Comparison of ENCODE assay signal across 9 cellular contexts in genomic region chr17:64025732-64026294, GRCh38. TPM values are rescaled to one million over a fixed set of nuclear protein-coding genes. Genes with fewer than 3 reads are reported as not detected.
DNase-seq lines count a peak whose midpoint lies in the region; ATAC-seq, FAIRE-seq and TF ChIP-seq lines count a peak whose summit lies in the region.
"Had no signal": no experiment of that assay in that cellular context is flagged by ENCODE, and none has a peak within 500 bp of the region (broad histone marks: within the 10 kb centered on the region; RNA-seq: fewer than 3 reads in every experiment).

No MANE protein-coding gene starts in this region.

- no peak for TF ChIP-seq POLR2A in adrenal gland (IDR thresholded peaks at IDR 0.05)

- peak; percentile 78 for ATAC-seq in HG02610 (IDR thresholded peaks at IDR 0.05; ENCODE audit: unreplicated experiment)

- no peaks in the 10 kb centered on the region for H3K79me2 ChIP-seq in DOHH2 (ENCODE audit: control insufficient read depth, low read length)

- peaks cover 35% of the 10 kb centered on the region for H3K4me1 ChIP-seq in DOHH2 (ENCODE audit: control insufficient read depth, low read length)
- peaks cover 0 to 10% of the 10 kb centered on the region in 2 donors for H3K4me1 ChIP-seq in adrenal gland (replicated peaks in 1 of 2)
- H3K4me1 ChIP-seq in small intestine (ENCODE audit: control insufficient read depth in 2 of 2, insufficient read depth in 1 of 2, low read depth in 1 of 2, low read length in 1 of 2) = peaks cover 0 to 5% of the 10 kb centered on the region in 2 donors

- DNase-seq in NCI-H1930 (lab: John Stamatoyannopoulos, UW) (peak; percentile 57 to 72), T-helper 2 cell (peak; percentile 78 to 97 (median 94)), adrenal gland (peak; percentile 76 to 88 (median 87)), iPS DF 19.7 (ENCODE audit: low read depth, low spot score) (peak; percentile 54), small intestine (peak; percentile 84), NCI-H128 (lab: John Stamatoyannopoulos, UW; ENCODE audit: unreplicated experiment) (no peak)

- H3K9me2 ChIP-seq in DOHH2 (replicated peaks; ENCODE audit: control insufficient read depth, low read length) = no peaks in the 10 kb centered on the region

- H3K36me3 ChIP-seq in DOHH2 (ENCODE audit: control insufficient read depth, low read length) (no peaks in the 10 kb centered on the region), adrenal gland (replicated peaks in 1 of 2) (no peaks in the 10 kb centered on the region), small intestine (ENCODE audit: control insufficient read depth in 2 of 2, insufficient read depth in 2 of 2, low read length in 2 of 2) (no peaks in the 10 kb centered on the region)

- intact Hi-C loops in adrenal gland (cut with DNase I) = loop anchor here (2.0 to 10.0 kb wide), 3 partner anchors 106 to 111 kb away; partner anchors contain the start of genes GH1 (in 2 of the 2), CSHL1 (in 1 of the 2) and ERN1 (in 1 of the 2)

- WGBS in adrenal gland, 4 donors = 3 to 6% (median 4%) methylated on average over 10 to 21 of the region's 21 CpGs
- 1 to 2% (median 1%) methylated on average over 21 of the region's 21 CpGs for WGBS in small intestine, 3 donors

- FAIRE-seq in small intestine (lab: Jason Lieb, UNC) = no peak

- H3F3A ChIP-seq in DOHH2 (ENCODE audit: control insufficient read depth, insufficient read depth) = peaks cover 7% of the 10 kb centered on the region; the same call in 1 of the 2 replicates

- TF ChIP-seq CTCF in DOHH2 (IDR thresholded peaks at IDR 0.05; ENCODE audit: low read depth, low read length, poor library complexity, severe bottlenecking) = peak; percentile 99
- peak; percentile 88 to 97 (median 93) for TF ChIP-seq CTCF in adrenal gland (IDR thresholded peaks at IDR 0.05)

- H3K9me3 ChIP-seq in DOHH2 (ENCODE audit: control insufficient read depth, insufficient read depth, low read length) = no peaks in the 10 kb centered on the region
- H3K9me3 ChIP-seq in adrenal gland (replicated peaks in 1 of 3) = no peaks in the 10 kb centered on the region
- H3K9me3 ChIP-seq in small intestine (ENCODE audit: control insufficient read depth, low read depth) = no peaks in the 10 kb centered on the region

- H3K4me3 ChIP-seq in DOHH2 (ENCODE audit: low read length) (peak overlapping the region; percentile 26; the same call in 1 of the 2 replicates), adrenal gland (peak overlapping the region in 1 of 4 donors; percentile 35), small intestine (ENCODE audit: low read depth in 1 of 2, low read length in 2 of 2) (no peak overlapping the region)

- H3K4me2 ChIP-seq in DOHH2 (ENCODE audit: low read length) = peak overlapping the region; percentile 52

- H4K20me1 ChIP-seq in DOHH2 (ENCODE audit: control insufficient read depth, insufficient read depth, low read depth, low read length) = no peaks in the 10 kb centered on the region

- H3K27ac ChIP-seq in DOHH2 (ENCODE audit: low read depth, low read length) (no peak overlapping the region), adrenal gland (peak overlapping the region in 3 of 5 donors; percentile 28 to 56 (median 39)), small intestine (ENCODE audit: low read depth in 1 of 2, low read length in 1 of 2) (peak overlapping the region in 1 of 2 donors; percentile 78)
- H3K27ac ChIP-seq: epithelial cell of prostate had no signal

- H3K27me3 ChIP-seq in DOHH2 (ENCODE audit: control insufficient read depth, low read length) = no peaks in the 10 kb centered on the region
- H3K27me3 ChIP-seq in adrenal gland = no peaks in the 10 kb centered on the region
- H3K27me3 ChIP-seq in small intestine (ENCODE audit: control insufficient read depth in 2 of 2, insufficient read depth in 2 of 2, low read length in 2 of 2) = no peaks in the 10 kb centered on the region

RNA-seq across cellular contexts. Expression of gene ICAM2, which starts 5.4 kb away (rescaled TPM):
- 10 to 100 TPM; 16.6 to 42.2 (median 20.9) TPM for total RNA-seq in adrenal gland
- 10 to 100 TPM in 2 of 3 donors, 1 to 10 TPM in 1; 9.6 to 40.5 (median 35.0) TPM for polyA plus RNA-seq in adrenal gland
- polyA plus RNA-seq in small intestine = 10 to 100 TPM in 2 of 3 donors, 1 to 10 TPM in 1; 4.5 to 40.1 (median 10.8) TPM

RNA-seq across cellular contexts. Expression of gene PRR29, which starts 27.7 kb away (rescaled TPM):
- under 1 TPM in 6 of 8 donors, not detected in 2; 0.26 to 0.84 (median 0.54) TPM for total RNA-seq in adrenal gland
- polyA plus RNA-seq in adrenal gland (under 1 TPM; 0.05 to 0.72 (median 0.71) TPM), small intestine (under 1 TPM in 1 of 3 donors, not detected in 2; 0.16 TPM)

RNA-seq across cellular contexts. Expression of gene SCN4A, which starts 53.1 kb away (rescaled TPM):
- 1 to 10 TPM in 7 of 8 donors, under 1 TPM in 1; 0.30 to 4.2 (median 2.1) TPM for total RNA-seq in adrenal gland
- polyA plus RNA-seq in adrenal gland = 1 to 10 TPM in 2 of 3 donors, under 1 TPM in 1; 0.42 to 1.9 (median 1.4) TPM
- polyA plus RNA-seq in small intestine = under 1 TPM in 1 of 3 donors, not detected in 2; 0.46 TPM
